ENCODE assay signal across 9 cellular contexts in the genomic region with DNA sequence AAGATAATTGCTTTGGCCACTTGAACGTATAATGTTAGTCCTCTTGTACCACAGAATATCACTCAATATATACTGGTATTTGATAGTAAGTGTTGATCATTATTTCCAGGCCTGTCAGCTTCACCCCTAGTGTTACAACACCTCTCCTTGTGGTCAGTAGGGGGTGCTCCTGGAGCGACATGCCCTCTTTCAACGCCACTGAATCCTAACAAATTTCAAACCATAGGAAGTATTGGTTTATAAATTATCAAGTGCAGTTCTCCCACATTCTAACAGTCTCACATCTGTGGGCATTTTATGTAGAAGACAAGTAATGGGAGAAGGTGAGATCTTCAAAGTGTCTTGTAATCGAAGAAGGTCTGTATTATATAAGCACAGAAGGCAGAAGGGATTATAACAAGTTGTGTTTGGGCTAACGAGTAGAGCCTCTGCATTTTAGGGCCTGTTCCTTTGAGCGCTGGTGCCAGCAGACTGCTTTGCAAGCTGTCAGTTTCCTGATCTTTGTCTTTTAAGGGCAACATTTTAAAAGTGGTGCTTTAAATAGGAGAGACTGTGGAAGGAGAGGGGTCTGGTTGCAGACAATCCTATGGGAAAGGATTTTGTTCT. TPM values are rescaled to one million over a fixed set of nuclear protein-coding genes. Genes with fewer than 3 reads are reported as not detected.
DNase-seq lines count a peak whose midpoint lies in the region; FAIRE-seq and TF ChIP-seq lines count a peak whose summit lies in the region.
"Had no signal": no experiment of that assay in that cellular context is flagged by ENCODE, and none has a peak within 500 bp of the region (broad histone marks: within the 10 kb centered on the region; RNA-seq: fewer than 3 reads in every experiment).

No MANE protein-coding gene starts in this region.

- H3K36me3 ChIP-seq in HEK293 (ENCODE audit: control insufficient read depth in 2 of 2, insufficient read depth in 1 of 2, low read length in 2 of 2) (no peaks in the 10 kb centered on the region), keratinocyte (ENCODE audit: control insufficient read depth in 2 of 2, extremely low read depth in 1 of 2, insufficient read depth in 2 of 2, low read length in 2 of 2) (no peaks in the 10 kb centered on the region), colonic mucosa (no peaks in the 10 kb centered on the region)

- no peaks in the 10 kb centered on the region for H4K20me1 ChIP-seq in keratinocyte (ENCODE audit: control insufficient read depth, extremely low read depth, insufficient read depth, low read length)

- H3K27ac ChIP-seq in HEK293 (ENCODE audit: extremely low read depth, low read depth, low read length) (no peak overlapping the region), keratinocyte (ENCODE audit: control insufficient read depth, insufficient read depth, low read length) (no peak overlapping the region), colonic mucosa (no peak overlapping the region)

- intact Hi-C loops in colonic mucosa (cut with DNase I), result no loop called here

- POLR2A ChIA-PET in HEK293 (lab: Yijun Ruan, JAX), result no interaction called here

- TF ChIP-seq CTCF in HEK293 (tag by site-specific recombination; IDR thresholded peaks at IDR 0.05), result no peak
- TF ChIP-seq CTCF in keratinocyte (optimal IDR thresholded peaks at IDR 0.05 in 1 of 3, IDR thresholded peaks at IDR 0.05 in 1 of 3, conservative IDR thresholded peaks at IDR 0.05 in 1 of 3; ENCODE audit: extremely low read depth in 1 of 3, insufficient read depth in 2 of 3, low read length in 3 of 3), result peak in 2 of 3 experiments; percentile 52
- no peak for TF ChIP-seq CTCF in colonic mucosa (IDR thresholded peaks at IDR 0.05)

- H3K4me1 ChIP-seq in HEK293 (ENCODE audit: control insufficient read depth, insufficient read depth, low read length) (no peaks in the 10 kb centered on the region), keratinocyte (ENCODE audit: control insufficient read depth, extremely low read depth, insufficient read depth, low read length) (no peaks in the 10 kb centered on the region), colonic mucosa (no peaks in the 10 kb centered on the region)

- no peak overlapping the region for H2AFZ ChIP-seq in keratinocyte (ENCODE audit: control insufficient read depth, low read length)

- H3K27me3 ChIP-seq in keratinocyte (ENCODE audit: control insufficient read depth, extremely low read depth, insufficient read depth, low read length) (no peaks in the 10 kb centered on the region), colonic mucosa (no peaks in the 10 kb centered on the region)

- H3K4me3 ChIP-seq in HEK293 (ENCODE audit: low read depth, low read length) (no peak overlapping the region), keratinocyte (ENCODE audit: control insufficient read depth in 2 of 3, extremely low read depth in 1 of 3, insufficient read depth in 2 of 3, low read depth in 1 of 3, low read length in 3 of 3) (no peak overlapping the region), colonic mucosa (no peak overlapping the region)

- no peak for FAIRE-seq in keratinocyte (lab: Jason Lieb, UNC)

- DNase-seq in ELF-1 (ENCODE audit: low read depth, low spot score) (peak; percentile 16), SK-MEL-5 (ENCODE audit: low read depth, low spot score) (peak; percentile 50), keratinocyte (ENCODE audit: low read depth, low spot score) (no peak), activated gamma-delta T cell treated with Interleukin-2 at 50 U/mL for 16 hours (no peak), G401 (ENCODE audit: low spot score) (no peak), colonic mucosa (no peak)
- DNase-seq in stimulated activated CD4-positive, alpha-beta T cell treated with anti-CD3 and anti-CD28 coated beads, Interleukin-2, amount 100 ng/mL, for 48 hours, result no peak
- DNase-seq: NCI-H2029 treated with DMSO at 0.1 percent for 48 hours had no signal

- dilution Hi-C loops in keratinocyte (cut with MboI; ENCODE audit: extremely low pct_ligation_motif_present, low sequenced_read_pairs), result no loop called here

- no peaks in the 10 kb centered on the region for H3K79me2 ChIP-seq in keratinocyte (ENCODE audit: control insufficient read depth, insufficient read depth, low read length)

- in situ Hi-C loops in SK-MEL-5 (cut with HindIII; ENCODE audit: low pct_unique_long_range_greater_than_20kb, low sequenced_read_pairs), result no loop called here
- in situ Hi-C loops in G401 (cut with HindIII; ENCODE audit: low sequenced_read_pairs), result no loop called here

- no peak overlapping the region for H3K4me2 ChIP-seq in keratinocyte (ENCODE audit: control insufficient read depth, extremely low read depth, insufficient read depth, low read depth, low read length)

- H3K9me3 ChIP-seq in HEK293 (ENCODE audit: control insufficient read depth, insufficient read depth, low read depth, low read length) (no peaks in the 10 kb centered on the region), keratinocyte (ENCODE audit: control insufficient read depth, low read depth, low read length) (no peaks in the 10 kb centered on the region), colonic mucosa (no peaks in the 10 kb centered on the region)

- no peaks in the 10 kb centered on the region for H3K9me1 ChIP-seq in keratinocyte (ENCODE audit: control insufficient read depth, extremely low read depth, insufficient read depth, low read length)

- CTCF ChIA-PET in HEK293 (lab: Yijun Ruan, JAX), result interaction anchor here (0.6 to 1.9 kb wide), 7 partner anchors 8 to 434 kb away, joined by 3 to 6 read pairs (median 3); no protein-coding TSS in a partner anchor

- H3K9ac ChIP-seq in keratinocyte (ENCODE audit: control insufficient read depth, extremely low read depth, insufficient read depth, low read length) (no peak overlapping the region), colonic mucosa (ENCODE audit: low read depth in 2 of 2, low read length in 2 of 2) (no peak overlapping the region)

TF ChIP-seq in HEK293, 187 proteins besides CTCF, POLR2A, EP300 and RAD21:
- TF ChIP-seq ZNF654 (tag by site-specific recombination; IDR thresholded peaks at IDR 0.05; ENCODE audit: low read depth), result peak; percentile 68
- TF ChIP-seq ZNF114 (tag by site-specific recombination; IDR thresholded peaks at IDR 0.05), result no peak
- no peak for TF ChIP-seq ZNF560 (tag by site-specific recombination; IDR thresholded peaks at IDR 0.05; ENCODE audit: borderline replicate concordance)
- TF ChIP-seq ZNF174 (tag by site-specific recombination; IDR thresholded peaks at IDR 0.05), result no peak

RNA-seq across cellular contexts. Expression of gene CEP162, which starts 57.1 kb away (rescaled TPM):
- 8.0 and 11.0 TPM in 2 replicates for total RNA-seq in SK-MEL-5 (2014; rRNA removed; shearing (Covaris generic))
- 4.9 and 7.4 TPM in 2 replicates for polyA plus RNA-seq in SK-MEL-5 (2015; cell fraction: cytosol; rRNA removed)
- 27.1 and 39.0 TPM in 2 replicates for polyA plus RNA-seq in SK-MEL-5 (2015; cell fraction: nucleus; rRNA removed)
- polyA plus RNA-seq in keratinocyte, result 1.4 to 2.6 TPM (median 1.6 TPM) in 3 replicates
- 8.2 TPM for polyA plus RNA-seq in keratinocyte (2011; ENCODE audit: low read depth)
- 1.2 and 1.9 TPM in 2 replicates for polyA plus RNA-seq in keratinocyte (2011; cell fraction: cytosol; rRNA removed)
- polyA plus RNA-seq in keratinocyte (2011; cell fraction: nucleus; rRNA removed), result 2.7 and 3.5 TPM in 2 replicates
- 1.6 and 1.8 TPM in 2 replicates for polyA plus RNA-seq in keratinocyte (2012; ENCODE audit: low replicate concordance)
- polyA minus RNA-seq in keratinocyte, result 0.56 to 2.5 TPM in 2 of 3 replicates, not detected in the other
- polyA minus RNA-seq in keratinocyte (2011; cell fraction: cytosol; rRNA and poly(A)+ RNA removed), result not detected
- polyA minus RNA-seq in keratinocyte (2011; cell fraction: nucleus; rRNA and poly(A)+ RNA removed), result 2.1 and 3.3 TPM in 2 replicates
- total RNA-seq in G401 (2014; rRNA removed; shearing (Covaris generic)), result 6.3 and 13.1 TPM in 2 replicates
- 1 to 10 TPM; 6.8 to 7.1 TPM for total RNA-seq in colonic mucosa

Comparison
In these comparisons a context has a peak if more than half of its experiments do, and no peak if none do; other contexts are left out.
1. DNase-seq: peak in ELF-1 (single experiment) and SK-MEL-5 (single experiment); none in keratinocyte (single experiment), activated gamma-delta T cell treated with Interleukin-2 at 50 U/mL for 16 hours (single experiment), G401 (single experiment), colonic mucosa (single experiment) and stimulated activated CD4-positive, alpha-beta T cell treated with anti-CD3 and anti-CD28 coated beads, Interleukin-2, amount 100 ng/mL, for 48 hours (0 of 2).
2. CTCF ChIP-seq: peak in keratinocyte (2 of 3); none in HEK293 (single experiment) and colonic mucosa (single experiment).